Comparison of ENCODE assay signal across 8 cellular contexts in genomic region chr11:18527512-18527911, GRCh38. TPM values are rescaled to one million over a fixed set of nuclear protein-coding genes. Genes with fewer than 3 reads are reported as not detected.
DNase-seq lines count a peak whose midpoint lies in the region; ATAC-seq lines count a peak whose summit lies in the region.

No MANE protein-coding gene starts in this region.

- H3K36me3 Mint-ChIP-seq in CD4-positive, CD25-positive, alpha-beta regulatory T cell = peaks cover 12% of the 10 kb centered on the region
- peaks cover 9% of the 10 kb centered on the region for H3K36me3 Mint-ChIP-seq in activated T-helper 1 cell treated with anti-CD3 and anti-CD28 coated beads, Interleukin-12 subunit alpha, Interleukin-12 subunit beta, Interleukin-2, Interleukin-4 antibody, amounts not matched to agents 30 ng/mL and 10 ng/mL and 1 ng/mL, durations not matched to agents 14 hours and 24 hours and 36 hours (ENCODE audit: low read depth)

- intact Hi-C loops in activated T-helper 1 cell treated with anti-CD3 and anti-CD28 coated beads, Interleukin-12 subunit alpha, Interleukin-12 subunit beta, Interleukin-2, Interleukin-4 antibody, amounts not matched to agents 30 ng/mL and 10 ng/mL and 1 ng/mL, durations not matched to agents 14 hours and 24 hours and 36 hours (cut with micrococcal nuclease) = loop anchor here (1.0 to 5.0 kb wide), 11 partner anchors 51 to 1860 kb away; partner anchors contain the start of genes HTATIP2, LDHA, PRMT3 and SAAL1

- peaks cover 20 to 53% (median 39%) of the 10 kb centered on the region in 4 donors for H3K4me1 Mint-ChIP-seq in CD4-positive, CD25-positive, alpha-beta regulatory T cell
- H3K4me1 Mint-ChIP-seq in activated T-helper 1 cell treated with anti-CD3 and anti-CD28 coated beads, Interleukin-12 subunit alpha, Interleukin-12 subunit beta, Interleukin-2, Interleukin-4 antibody, amounts not matched to agents 30 ng/mL and 10 ng/mL and 1 ng/mL, durations not matched to agents 14 hours and 24 hours and 36 hours (ENCODE audit: low read depth) = peaks cover 29% of the 10 kb centered on the region

- peaks cover 30% of the 10 kb centered on the region for H3K4me1 ChIP-seq in CD4-positive, CD25-positive, alpha-beta regulatory T cell (ENCODE audit: control insufficient read depth, insufficient read depth, low read length, poor library complexity, severe bottlenecking)

- H3K9me3 Mint-ChIP-seq in CD4-positive, CD25-positive, alpha-beta regulatory T cell = no peaks in the 10 kb centered on the region
- no peaks in the 10 kb centered on the region for H3K9me3 Mint-ChIP-seq in activated T-helper 1 cell treated with anti-CD3 and anti-CD28 coated beads, Interleukin-12 subunit alpha, Interleukin-12 subunit beta, Interleukin-2, Interleukin-4 antibody, amounts not matched to agents 30 ng/mL and 10 ng/mL and 1 ng/mL, durations not matched to agents 14 hours and 24 hours and 36 hours

- no peak for ATAC-seq in CD4-positive, CD25-positive, alpha-beta regulatory T cell (ENCODE audit: low read depth in 2 of 2)
- ATAC-seq in HG03439 (IDR thresholded peaks at IDR 0.05; ENCODE audit: unreplicated experiment) = no peak

- peak in 1 of 3 donors; percentile 17 for DNase-seq in CD4-positive, CD25-positive, alpha-beta regulatory T cell
- no peak for DNase-seq in Jurkat, Clone E6-1 (ENCODE audit: low read depth, low spot score)
- DNase-seq in activated T-helper 1 cell treated with anti-CD3 and anti-CD28 coated beads, Interleukin-12 subunit alpha, Interleukin-12 subunit beta, Interleukin-2, Interleukin-4 antibody, amounts not matched to agents 30 ng/mL and 10 ng/mL and 1 ng/mL, durations not matched to agents 14 hours and 24 hours and 36 hours (ENCODE audit: low spot score) = no peak
- no peak for DNase-seq in activated effector memory CD4-positive, alpha-beta T cell treated with Interleukin-2 at 50 U/mL for 16 hours
- no peak for DNase-seq in NCI-H2196 (lab: John Stamatoyannopoulos, UW; ENCODE audit: unreplicated experiment)

- peak overlapping the region; percentile 97 for H3K4me3 ChIP-seq in CD4-positive, CD25-positive, alpha-beta regulatory T cell (ENCODE audit: low read depth, low read length)
- H3K4me3 ChIP-seq in Jurkat, Clone E6-1 (ENCODE audit: low read length) = peak overlapping the region; percentile 96
- H3K4me3 ChIP-seq in iPS-11a (ENCODE audit: low read depth, low read length) (peak overlapping the region; percentile 97), skin epidermis (peak overlapping the region; percentile 66 to 98 (median 83))

- peak overlapping the region; percentile 100 for H3K27ac ChIP-seq in CD4-positive, CD25-positive, alpha-beta regulatory T cell (ENCODE audit: insufficient read depth, low read length, poor library complexity, severe bottlenecking)
- H3K27ac ChIP-seq in skin epidermis = peak overlapping the region in 20 of 21 experiments; percentile 91 to 99 (median 98)

- H3K27me3 Mint-ChIP-seq in CD4-positive, CD25-positive, alpha-beta regulatory T cell = peaks cover 5% of the 10 kb centered on the region
- H3K27me3 Mint-ChIP-seq in activated T-helper 1 cell treated with anti-CD3 and anti-CD28 coated beads, Interleukin-12 subunit alpha, Interleukin-12 subunit beta, Interleukin-2, Interleukin-4 antibody, amounts not matched to agents 30 ng/mL and 10 ng/mL and 1 ng/mL, durations not matched to agents 14 hours and 24 hours and 36 hours (ENCODE audit: insufficient read depth) = peaks cover 4% of the 10 kb centered on the region

- H3K27ac Mint-ChIP-seq in CD4-positive, CD25-positive, alpha-beta regulatory T cell = peak overlapping the region; percentile 99 to 100 (median 100)
- peak overlapping the region; percentile 100 for H3K27ac Mint-ChIP-seq in activated T-helper 1 cell treated with anti-CD3 and anti-CD28 coated beads, Interleukin-12 subunit alpha, Interleukin-12 subunit beta, Interleukin-2, Interleukin-4 antibody, amounts not matched to agents 30 ng/mL and 10 ng/mL and 1 ng/mL, durations not matched to agents 14 hours and 24 hours and 36 hours

- no peaks in the 10 kb centered on the region for H3K27me3 ChIP-seq in CD4-positive, CD25-positive, alpha-beta regulatory T cell (ENCODE audit: control insufficient read depth, insufficient read depth, low read length)

- H3K36me3 ChIP-seq in CD4-positive, CD25-positive, alpha-beta regulatory T cell (ENCODE audit: control insufficient read depth, insufficient read depth, low read length) = peaks cover 6% of the 10 kb centered on the region

- no peaks in the 10 kb centered on the region for H3K9me3 ChIP-seq in CD4-positive, CD25-positive, alpha-beta regulatory T cell (ENCODE audit: control insufficient read depth in 2 of 2, low read length in 2 of 2)

- H3K4me3 Mint-ChIP-seq in CD4-positive, CD25-positive, alpha-beta regulatory T cell = peak overlapping the region; percentile 96 to 100 (median 100)
- H3K4me3 Mint-ChIP-seq in activated T-helper 1 cell treated with anti-CD3 and anti-CD28 coated beads, Interleukin-12 subunit alpha, Interleukin-12 subunit beta, Interleukin-2, Interleukin-4 antibody, amounts not matched to agents 30 ng/mL and 10 ng/mL and 1 ng/mL, durations not matched to agents 14 hours and 24 hours and 36 hours = peak overlapping the region; percentile 97

RNA-seq across cellular contexts. Expression of gene TSG101, which starts 0.8 kb away (rescaled TPM):
- 18.8 TPM for total RNA-seq in CD4-positive, CD25-positive, alpha-beta regulatory T cell
- polyA plus RNA-seq in CD4-positive, CD25-positive, alpha-beta regulatory T cell = 10 to 100 TPM; 62.8 to 87.2 (median 79.2) TPM
- polyA plus RNA-seq in Jurkat, Clone E6-1 (2012; ENCODE audit: insufficient read depth, insufficient read length) = 133 TPM
- total RNA-seq in activated T-helper 1 cell treated with anti-CD3 and anti-CD28 coated beads, Interleukin-12 subunit alpha, Interleukin-12 subunit beta, Interleukin-2, Interleukin-4 antibody, amounts not matched to agents 30 ng/mL and 10 ng/mL and 1 ng/mL, durations not matched to agents 14 hours and 24 hours and 36 hours = 41.8 and 49.7 TPM in 2 replicates
